Comparison of ENCODE assay signal across 22 cellular contexts in genomic region chr4:3434891-3435683, GRCh38. TPM values are rescaled to one million over a fixed set of nuclear protein-coding genes. Genes with fewer than 3 reads are reported as not detected.
A peak's percentile ranks its signal among the peaks of the same experiment; 100 is the strongest.
DNase-seq lines count a peak whose midpoint lies in the region; ATAC-seq and TF ChIP-seq lines count a peak whose summit lies in the region.
"Had no signal": no experiment of that assay in that cellular context is flagged by ENCODE, and none has a peak within 500 bp of the region (broad histone marks: within the 10 kb centered on the region; RNA-seq: fewer than 3 reads in every experiment).

No MANE protein-coding gene starts in this region.

- H3K4me3 ChIP-seq in OCI-LY3 (ENCODE audit: low read length) (no peak overlapping the region), fibroblast of pulmonary artery (replicated peaks; ENCODE audit: low read depth, low read length) (no peak overlapping the region), ovary (no peak overlapping the region)

- 75 to 80% (median 76%) methylated on average over 13 to 16 of the region's 16 CpGs for WGBS in ovary, 3 donors

- no peaks in the 10 kb centered on the region for H3K36me3 ChIP-seq in OCI-LY3 (replicated peaks; ENCODE audit: low read depth, low read length)
- no peaks in the 10 kb centered on the region for H3K36me3 ChIP-seq in ovary

- H3K27ac Mint-ChIP-seq in effector memory CD8-positive, alpha-beta T cell: no peak overlapping the region
- no peak overlapping the region for H3K27ac Mint-ChIP-seq in CD4-positive, alpha-beta T cell
- H3K27ac Mint-ChIP-seq: activated CD4-positive, alpha-beta T cell treated with anti-CD3 and anti-CD28 coated beads for 36 hours; dendritic cell treated with granulocyte-macrophage colony-stimulating factor and Interleukin-4, amounts not matched to agents 40 ng/mL and 50 ng/mL, for 4 days; IgD-negative memory B cell; immature natural killer cell; natural killer cell had no signal

- H2AFZ ChIP-seq in OCI-LY3 (ENCODE audit: low read depth, low read length): no peak overlapping the region

- no peak overlapping the region for H3K27ac ChIP-seq in OCI-LY3 (ENCODE audit: low read length)
- H3K27ac ChIP-seq in ovary: no peak overlapping the region
- no peak overlapping the region for H3K27ac ChIP-seq in CD4-positive, alpha-beta T cell (ENCODE audit: low read depth, low read length)

- no peak for TF ChIP-seq POLR2A in ovary (IDR thresholded peaks at IDR 0.05)

- no peaks in the 10 kb centered on the region for H4K20me1 ChIP-seq in OCI-LY3 (ENCODE audit: insufficient read depth, low read length)

- intact Hi-C loops in ovary (cut with DNase I): no loop called here
- intact Hi-C loops in CD4-positive, alpha-beta T cell (cut with DNase I, micrococcal nuclease): no loop called here

- CTCF ChIA-PET in CD4-positive, alpha-beta T cell (lab: Charles Lee): no interaction called here

- no peaks in the 10 kb centered on the region for H3K36me3 Mint-ChIP-seq in effector memory CD8-positive, alpha-beta T cell (ENCODE audit: insufficient read depth)
- no peaks in the 10 kb centered on the region for H3K36me3 Mint-ChIP-seq in CD4-positive, alpha-beta T cell (ENCODE audit: low read depth)
- H3K36me3 Mint-ChIP-seq: immature natural killer cell, natural killer cell had no signal

- no peak for TF ChIP-seq EP300 in ovary (IDR thresholded peaks at IDR 0.05)

- no peaks in the 10 kb centered on the region for H3K9me3 ChIP-seq in OCI-LY3 (ENCODE audit: insufficient read depth, low read length)
- no peaks in the 10 kb centered on the region for H3K9me3 ChIP-seq in ovary
- H3K9me3 ChIP-seq in CD4-positive, alpha-beta T cell (ENCODE audit: control insufficient read depth, low read length): no peaks in the 10 kb centered on the region

- H3K9ac ChIP-seq in OCI-LY3 (ENCODE audit: low read length): no peak overlapping the region

- H3K27me3 ChIP-seq in OCI-LY3 (ENCODE audit: low read depth, low read length): no peaks in the 10 kb centered on the region
- H3K27me3 ChIP-seq in ovary: no peaks in the 10 kb centered on the region
- H3K27me3 ChIP-seq in CD4-positive, alpha-beta T cell (ENCODE audit: control insufficient read depth, insufficient read depth, low read length): no peaks in the 10 kb centered on the region

- no peaks in the 10 kb centered on the region for H3K79me2 ChIP-seq in OCI-LY3 (ENCODE audit: low read length)

- no peak overlapping the region for H3K4me2 ChIP-seq in OCI-LY3 (ENCODE audit: low read length)

- no peaks in the 10 kb centered on the region for H3K4me1 Mint-ChIP-seq in effector memory CD8-positive, alpha-beta T cell (ENCODE audit: low read depth in 2 of 2)
- H3K4me1 Mint-ChIP-seq in CD4-positive, alpha-beta T cell (ENCODE audit: low read depth): no peaks in the 10 kb centered on the region
- H3K4me1 Mint-ChIP-seq: activated CD4-positive, alpha-beta T cell treated with anti-CD3 and anti-CD28 coated beads for 36 hours; immature natural killer cell; natural killer cell had no signal

- TF ChIP-seq CTCF in OCI-LY3 (IDR thresholded peaks at IDR 0.05; ENCODE audit: low read depth, low read length): peak; percentile 55
- peak; percentile 14 for TF ChIP-seq CTCF in fibroblast of pulmonary artery (IDR thresholded peaks at IDR 0.05; ENCODE audit: low read length, missing control alignments)
- no peak for TF ChIP-seq CTCF in ovary (IDR thresholded peaks at IDR 0.05)
- no peak for TF ChIP-seq CTCF in CD4-positive, alpha-beta T cell (IDR thresholded peaks at IDR 0.05)

- no peak for ATAC-seq in effector memory CD8-positive, alpha-beta T cell (replicated peaks)
- no peak for ATAC-seq in HG03108 (IDR thresholded peaks at IDR 0.05; ENCODE audit: unreplicated experiment)
- no peak for ATAC-seq in CD4-positive, alpha-beta T cell (ENCODE audit: poor library complexity)
- ATAC-seq: activated CD4-positive, alpha-beta T cell treated with anti-CD3 and anti-CD28 coated beads for 36 hours; natural killer cell; SK-N-SH treated with all-trans-retinoic acid at 6 μM for 48 hours; stimulated activated naive CD8-positive, alpha-beta T cell treated with anti-CD3 and anti-CD28 coated beads, Interleukin-15, Interleukin-2, amounts not matched to agents 100 U/mL and 50 U/mL, for 24 hours had no signal

- no peaks in the 10 kb centered on the region for H3K27me3 Mint-ChIP-seq in effector memory CD8-positive, alpha-beta T cell
- no peaks in the 10 kb centered on the region for H3K27me3 Mint-ChIP-seq in CD4-positive, alpha-beta T cell
- H3K27me3 Mint-ChIP-seq: activated CD4-positive, alpha-beta T cell treated with anti-CD3 and anti-CD28 coated beads for 36 hours; IgD-negative memory B cell had no signal

- POLR2A ChIA-PET in CD4-positive, alpha-beta T cell (lab: Charles Lee): no interaction called here

- no peaks in the 10 kb centered on the region for H3K9me3 Mint-ChIP-seq in effector memory CD8-positive, alpha-beta T cell
- no peaks in the 10 kb centered on the region for H3K9me3 Mint-ChIP-seq in CD4-positive, alpha-beta T cell
- H3K9me3 Mint-ChIP-seq: dendritic cell treated with granulocyte-macrophage colony-stimulating factor and Interleukin-4, amounts not matched to agents 40 ng/mL and 50 ng/mL, for 4 days; IgD-negative memory B cell; natural killer cell had no signal

- no peak overlapping the region for H3K4me3 Mint-ChIP-seq in effector memory CD8-positive, alpha-beta T cell
- no peak overlapping the region for H3K4me3 Mint-ChIP-seq in CD4-positive, alpha-beta T cell
- H3K4me3 Mint-ChIP-seq: activated CD4-positive, alpha-beta T cell treated with anti-CD3 and anti-CD28 coated beads for 36 hours; dendritic cell treated with granulocyte-macrophage colony-stimulating factor and Interleukin-4, amounts not matched to agents 40 ng/mL and 50 ng/mL, for 4 days; IgD-negative memory B cell; immature natural killer cell; natural killer cell had no signal

- H3K4me1 ChIP-seq in OCI-LY3 (ENCODE audit: low read length) (peaks cover 5% of the 10 kb centered on the region; the same call in 1 of the 2 replicates), ovary (ENCODE audit: insufficient read depth) (peaks cover 3% of the 10 kb centered on the region)

- DNase-seq in NCI-H146 (lab: John Stamatoyannopoulos, UW) (peak; percentile 45), NCI-H146 treated with DMSO at 0.1 percent for 48 hours (lab: John Stamatoyannopoulos, UW; ENCODE audit: unreplicated experiment) (no peak), fibroblast of pulmonary artery (ENCODE audit: low read depth) (no peak), ovary (peak in 3 of 5 donors; percentile 20 to 45 (median 28))
- no peak for DNase-seq in effector memory CD8-positive, alpha-beta T cell
- no peak for DNase-seq in CD4-positive, alpha-beta T cell
- DNase-seq: 8988T; activated CD4-positive, alpha-beta T cell treated with anti-CD3 and anti-CD28 coated beads for 36 hours; activated CD8-positive, alpha-beta memory T cell treated with anti-CD3 and anti-CD28 coated beads, Interleukin-2, amount 50 U/mL, for 4 hours; erythroblast; immature natural killer cell; natural killer cell; NCI-H2107; NCI-H748 treated with DMSO at 0.1 percent for 48 hours; stimulated activated naive CD8-positive, alpha-beta T cell treated with anti-CD3 and anti-CD28 coated beads, Interleukin-15, Interleukin-2, amounts not matched to agents 100 U/mL and 50 U/mL, for 24 hours; trophoblast cell had no signal

RNA-seq across cellular contexts. Expression of gene HGFAC, which starts 6.7 kb away (rescaled TPM):
- 1 to 10 TPM in 1 of 7 donors, under 1 TPM in 5, not detected in 1; 0.15 to 2.1 (median 0.47) TPM for total RNA-seq in ovary
- 1 to 10 TPM in 1 of 2 donors, not detected in 1; 1.1 TPM for polyA plus RNA-seq in ovary
- under 1 TPM; 0.25 to 0.75 TPM for total RNA-seq in CD4-positive, alpha-beta T cell
- total RNA-seq: activated CD4-positive, alpha-beta T cell treated with anti-CD3 and anti-CD28 coated beads for 36 hours had no signal
- polyA plus RNA-seq: IgD-negative memory B cell, immature natural killer cell had no signal

RNA-seq across cellular contexts. Expression of gene DOK7, which starts 28.0 kb away (rescaled TPM):
- total RNA-seq in ovary: 10 to 100 TPM in 2 of 7 donors, 1 to 10 TPM in 2, under 1 TPM in 1, not detected in 2; 0.24 to 33.4 (median 2.5) TPM
- under 1 TPM in 1 of 2 donors, not detected in 1; 0.19 TPM for polyA plus RNA-seq in ovary
- total RNA-seq in CD4-positive, alpha-beta T cell: not detected
- total RNA-seq: activated CD4-positive, alpha-beta T cell treated with anti-CD3 and anti-CD28 coated beads for 36 hours; glomerular endothelial cell had no signal

Comparison
In these comparisons a context has a peak if more than half of its experiments do, and no peak if none do; other contexts are left out.
1. DNase-seq: peak in NCI-H146 (single experiment) and ovary (3 of 5); none in NCI-H146 treated with DMSO at 0.1 percent for 48 hours (single experiment), fibroblast of pulmonary artery (single experiment), effector memory CD8-positive, alpha-beta T cell (0 of 3) and CD4-positive, alpha-beta T cell (0 of 10).
2. CTCF ChIP-seq: peak in OCI-LY3 (single experiment) and fibroblast of pulmonary artery (single experiment); none in ovary (0 of 3) and CD4-positive, alpha-beta T cell (single experiment).